1 cellular context compared by ENCODE assay signal in the genomic region with DNA sequence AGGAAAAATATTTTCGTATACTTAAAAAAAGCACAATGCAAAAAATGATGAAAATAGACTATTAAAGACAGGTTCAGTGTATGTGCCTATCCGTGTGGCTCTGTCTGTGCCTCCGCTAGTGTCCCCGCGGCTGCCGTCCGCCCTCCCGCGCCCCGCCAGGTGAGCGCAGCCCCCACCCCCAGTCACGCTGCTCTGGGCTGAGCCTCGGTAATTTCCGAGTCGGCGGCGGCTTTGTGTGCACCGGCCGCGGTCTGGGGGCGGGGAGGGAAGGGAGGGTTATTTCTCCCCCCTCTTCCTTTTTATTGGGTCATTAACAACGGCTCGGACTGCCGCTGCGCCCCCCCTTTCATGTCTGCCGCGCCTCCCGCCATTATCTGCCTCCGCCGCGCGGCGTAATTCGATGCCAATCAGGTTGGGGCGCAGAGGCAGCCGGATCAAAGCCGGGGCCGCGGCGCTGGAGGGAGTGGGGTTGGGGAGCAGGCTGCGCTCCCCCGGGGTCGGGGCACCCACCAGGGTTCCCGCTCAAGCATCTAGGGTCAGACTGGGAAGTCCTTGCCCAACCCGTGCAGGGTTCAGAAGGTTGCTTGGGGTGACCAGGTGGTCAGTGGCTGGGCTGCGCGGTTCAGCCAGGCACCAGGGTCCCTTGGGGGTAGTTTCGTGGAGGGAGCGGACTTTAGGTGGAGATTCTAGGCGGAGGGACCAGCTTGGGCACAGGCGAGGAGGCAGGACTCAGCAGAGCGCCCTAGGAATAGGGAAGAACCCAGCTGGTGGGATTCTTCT.
TF ChIP-seq lines count a peak whose summit lies in the region.

No MANE protein-coding gene starts in this region.

TF ChIP-seq in HepG2, 621 proteins besides CTCF, POLR2A, EP300 and RAD21 (continued from another document and continues in another):
- no peak for TF ChIP-seq ZNF337 (CRISPR knock-in tag; IDR thresholded peaks at IDR 0.05; ENCODE audit: borderline replicate concordance, low read depth)
- TF ChIP-seq, protein P1, sequence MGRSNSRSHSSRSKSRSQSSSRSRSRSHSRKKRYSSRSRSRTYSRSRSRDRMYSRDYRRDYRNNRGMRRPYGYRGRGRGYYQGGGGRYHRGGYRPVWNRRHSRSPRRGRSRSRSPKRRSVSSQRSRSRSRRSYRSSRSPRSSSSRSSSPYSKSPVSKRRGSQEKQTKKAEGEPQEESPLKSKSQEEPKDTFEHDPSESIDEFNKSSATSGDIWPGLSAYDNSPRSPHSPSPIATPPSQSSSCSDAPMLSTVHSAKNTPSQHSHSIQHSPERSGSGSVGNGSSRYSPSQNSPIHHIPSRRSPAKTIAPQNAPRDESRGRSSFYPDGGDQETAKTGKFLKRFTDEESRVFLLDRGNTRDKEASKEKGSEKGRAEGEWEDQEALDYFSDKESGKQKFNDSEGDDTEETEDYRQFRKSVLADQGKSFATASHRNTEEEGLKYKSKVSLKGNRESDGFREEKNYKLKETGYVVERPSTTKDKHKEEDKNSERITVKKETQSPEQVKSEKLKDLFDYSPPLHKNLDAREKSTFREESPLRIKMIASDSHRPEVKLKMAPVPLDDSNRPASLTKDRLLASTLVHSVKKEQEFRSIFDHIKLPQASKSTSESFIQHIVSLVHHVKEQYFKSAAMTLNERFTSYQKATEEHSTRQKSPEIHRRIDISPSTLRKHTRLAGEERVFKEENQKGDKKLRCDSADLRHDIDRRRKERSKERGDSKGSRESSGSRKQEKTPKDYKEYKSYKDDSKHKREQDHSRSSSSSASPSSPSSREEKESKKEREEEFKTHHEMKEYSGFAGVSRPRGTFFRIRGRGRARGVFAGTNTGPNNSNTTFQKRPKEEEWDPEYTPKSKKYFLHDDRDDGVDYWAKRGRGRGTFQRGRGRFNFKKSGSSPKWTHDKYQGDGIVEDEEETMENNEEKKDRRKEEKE (IDR thresholded peaks at IDR 0.05), result no peak
- TF ChIP-seq RXRA (CRISPR knock-in tag; IDR thresholded peaks at IDR 0.05), result peak; percentile 65; the same call in 1 of the 2 replicates
- no peak for TF ChIP-seq ZSCAN29 (CRISPR knock-in tag; conservative IDR thresholded peaks at IDR 0.05)
- TF ChIP-seq ZNF891 (CRISPR knock-in tag; IDR thresholded peaks at IDR 0.05), result 0 out of 2 replicates have a peak, but pooled peaks have one; percentile 64
- no peak for TF ChIP-seq JUN (CRISPR knock-in tag; IDR thresholded peaks at IDR 0.05)
- TF ChIP-seq FLYWCH1 (CRISPR knock-in tag; IDR thresholded peaks at IDR 0.05), result no peak
- TF ChIP-seq, protein P2, sequence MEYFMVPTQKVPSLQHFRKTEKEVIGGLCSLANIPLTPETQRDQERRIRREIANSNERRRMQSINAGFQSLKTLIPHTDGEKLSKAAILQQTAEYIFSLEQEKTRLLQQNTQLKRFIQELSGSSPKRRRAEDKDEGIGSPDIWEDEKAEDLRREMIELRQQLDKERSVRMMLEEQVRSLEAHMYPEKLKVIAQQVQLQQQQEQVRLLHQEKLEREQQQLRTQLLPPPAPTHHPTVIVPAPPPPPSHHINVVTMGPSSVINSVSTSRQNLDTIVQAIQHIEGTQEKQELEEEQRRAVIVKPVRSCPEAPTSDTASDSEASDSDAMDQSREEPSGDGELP (IDR thresholded peaks at IDR 0.05; ENCODE audit: borderline replicate concordance, low read depth), result peak; percentile 18; the same call in 1 of the 2 replicates
- TF ChIP-seq, protein P3, sequence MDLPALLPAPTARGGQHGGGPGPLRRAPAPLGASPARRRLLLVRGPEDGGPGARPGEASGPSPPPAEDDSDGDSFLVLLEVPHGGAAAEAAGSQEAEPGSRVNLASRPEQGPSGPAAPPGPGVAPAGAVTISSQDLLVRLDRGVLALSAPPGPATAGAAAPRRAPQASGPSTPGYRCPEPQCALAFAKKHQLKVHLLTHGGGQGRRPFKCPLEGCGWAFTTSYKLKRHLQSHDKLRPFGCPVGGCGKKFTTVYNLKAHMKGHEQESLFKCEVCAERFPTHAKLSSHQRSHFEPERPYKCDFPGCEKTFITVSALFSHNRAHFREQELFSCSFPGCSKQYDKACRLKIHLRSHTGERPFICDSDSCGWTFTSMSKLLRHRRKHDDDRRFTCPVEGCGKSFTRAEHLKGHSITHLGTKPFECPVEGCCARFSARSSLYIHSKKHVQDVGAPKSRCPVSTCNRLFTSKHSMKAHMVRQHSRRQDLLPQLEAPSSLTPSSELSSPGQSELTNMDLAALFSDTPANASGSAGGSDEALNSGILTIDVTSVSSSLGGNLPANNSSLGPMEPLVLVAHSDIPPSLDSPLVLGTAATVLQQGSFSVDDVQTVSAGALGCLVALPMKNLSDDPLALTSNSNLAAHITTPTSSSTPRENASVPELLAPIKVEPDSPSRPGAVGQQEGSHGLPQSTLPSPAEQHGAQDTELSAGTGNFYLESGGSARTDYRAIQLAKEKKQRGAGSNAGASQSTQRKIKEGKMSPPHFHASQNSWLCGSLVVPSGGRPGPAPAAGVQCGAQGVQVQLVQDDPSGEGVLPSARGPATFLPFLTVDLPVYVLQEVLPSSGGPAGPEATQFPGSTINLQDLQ (CRISPR knock-in tag; IDR thresholded peaks at IDR 0.05), result no peak
- TF ChIP-seq, protein P4, sequence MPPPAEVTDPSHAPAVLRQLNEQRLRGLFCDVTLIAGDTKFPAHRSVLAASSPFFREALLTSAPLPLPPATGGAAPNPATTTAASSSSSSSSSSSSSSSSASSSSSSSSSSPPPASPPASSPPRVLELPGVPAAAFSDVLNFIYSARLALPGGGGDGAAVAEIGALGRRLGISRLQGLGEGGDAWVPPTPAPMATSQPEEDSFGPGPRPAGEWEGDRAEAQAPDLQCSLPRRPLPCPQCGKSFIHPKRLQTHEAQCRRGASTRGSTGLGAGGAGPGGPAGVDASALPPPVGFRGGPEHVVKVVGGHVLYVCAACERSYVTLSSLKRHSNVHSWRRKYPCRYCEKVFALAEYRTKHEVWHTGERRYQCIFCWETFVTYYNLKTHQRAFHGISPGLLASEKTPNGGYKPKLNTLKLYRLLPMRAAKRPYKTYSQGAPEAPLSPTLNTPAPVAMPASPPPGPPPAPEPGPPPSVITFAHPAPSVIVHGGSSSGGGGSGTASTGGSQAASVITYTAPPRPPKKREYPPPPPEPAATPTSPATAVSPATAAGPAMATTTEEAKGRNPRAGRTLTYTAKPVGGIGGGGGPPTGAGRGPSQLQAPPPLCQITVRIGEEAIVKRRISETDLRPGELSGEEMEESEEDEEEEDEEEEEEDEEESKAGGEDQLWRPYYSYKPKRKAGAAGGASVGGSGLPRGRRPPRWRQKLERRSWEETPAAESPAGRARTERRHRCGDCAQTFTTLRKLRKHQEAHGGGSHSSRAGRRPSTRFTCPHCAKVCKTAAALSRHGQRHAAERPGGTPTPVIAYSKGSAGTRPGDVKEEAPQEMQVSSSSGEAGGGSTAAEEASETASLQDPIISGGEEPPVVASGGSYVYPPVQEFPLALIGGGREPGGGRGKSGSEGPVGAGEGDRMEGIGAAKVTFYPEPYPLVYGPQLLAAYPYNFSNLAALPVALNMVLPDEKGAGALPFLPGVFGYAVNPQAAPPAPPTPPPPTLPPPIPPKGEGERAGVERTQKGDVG (CRISPR knock-in tag; IDR thresholded peaks at IDR 0.05; ENCODE audit: borderline replicate concordance), result no peak
- TF ChIP-seq, protein P5, sequence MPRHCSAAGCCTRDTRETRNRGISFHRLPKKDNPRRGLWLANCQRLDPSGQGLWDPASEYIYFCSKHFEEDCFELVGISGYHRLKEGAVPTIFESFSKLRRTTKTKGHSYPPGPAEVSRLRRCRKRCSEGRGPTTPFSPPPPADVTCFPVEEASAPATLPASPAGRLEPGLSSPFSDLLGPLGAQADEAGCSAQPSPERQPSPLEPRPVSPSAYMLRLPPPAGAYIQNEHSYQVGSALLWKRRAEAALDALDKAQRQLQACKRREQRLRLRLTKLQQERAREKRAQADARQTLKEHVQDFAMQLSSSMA (CRISPR knock-in tag; IDR thresholded peaks at IDR 0.05), result 0 out of 2 replicates have a peak, but pooled peaks have one; percentile 51
- no peak for TF ChIP-seq RFX1 (IDR thresholded peaks at IDR 0.05)
- TF ChIP-seq, protein P6, sequence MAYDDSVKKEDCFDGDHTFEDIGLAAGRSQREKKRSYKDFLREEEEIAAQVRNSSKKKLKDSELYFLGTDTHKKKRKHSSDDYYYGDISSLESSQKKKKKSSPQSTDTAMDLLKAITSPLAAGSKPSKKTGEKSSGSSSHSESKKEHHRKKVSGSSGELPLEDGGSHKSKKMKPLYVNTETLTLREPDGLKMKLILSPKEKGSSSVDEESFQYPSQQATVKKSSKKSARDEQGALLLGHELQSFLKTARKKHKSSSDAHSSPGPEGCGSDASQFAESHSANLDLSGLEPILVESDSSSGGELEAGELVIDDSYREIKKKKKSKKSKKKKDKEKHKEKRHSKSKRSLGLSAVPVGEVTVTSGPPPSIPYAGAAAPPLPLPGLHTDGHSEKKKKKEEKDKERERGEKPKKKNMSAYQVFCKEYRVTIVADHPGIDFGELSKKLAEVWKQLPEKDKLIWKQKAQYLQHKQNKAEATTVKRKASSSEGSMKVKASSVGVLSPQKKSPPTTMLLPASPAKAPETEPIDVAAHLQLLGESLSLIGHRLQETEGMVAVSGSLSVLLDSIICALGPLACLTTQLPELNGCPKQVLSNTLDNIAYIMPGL (CRISPR knock-in tag; IDR thresholded peaks at IDR 0.05; ENCODE audit: borderline replicate concordance in 1 of 2, low read depth in 1 of 2), result no peak
- TF ChIP-seq ZNF235 (CRISPR knock-in tag; IDR thresholded peaks at IDR 0.05; ENCODE audit: borderline replicate concordance), result 0 out of 2 replicates have a peak, but pooled peaks have one; percentile 44
- no peak for TF ChIP-seq NFE2L1 (CRISPR knock-in tag; IDR thresholded peaks at IDR 0.05; ENCODE audit: borderline replicate concordance)
- TF ChIP-seq ZNF17 (CRISPR knock-in tag; IDR thresholded peaks at IDR 0.05), result no peak
- TF ChIP-seq, protein P7, sequence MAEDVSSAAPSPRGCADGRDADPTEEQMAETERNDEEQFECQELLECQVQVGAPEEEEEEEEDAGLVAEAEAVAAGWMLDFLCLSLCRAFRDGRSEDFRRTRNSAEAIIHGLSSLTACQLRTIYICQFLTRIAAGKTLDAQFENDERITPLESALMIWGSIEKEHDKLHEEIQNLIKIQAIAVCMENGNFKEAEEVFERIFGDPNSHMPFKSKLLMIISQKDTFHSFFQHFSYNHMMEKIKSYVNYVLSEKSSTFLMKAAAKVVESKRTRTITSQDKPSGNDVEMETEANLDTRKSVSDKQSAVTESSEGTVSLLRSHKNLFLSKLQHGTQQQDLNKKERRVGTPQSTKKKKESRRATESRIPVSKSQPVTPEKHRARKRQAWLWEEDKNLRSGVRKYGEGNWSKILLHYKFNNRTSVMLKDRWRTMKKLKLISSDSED (CRISPR knock-in tag; IDR thresholded peaks at IDR 0.05), result no peak
- TF ChIP-seq, protein P8, sequence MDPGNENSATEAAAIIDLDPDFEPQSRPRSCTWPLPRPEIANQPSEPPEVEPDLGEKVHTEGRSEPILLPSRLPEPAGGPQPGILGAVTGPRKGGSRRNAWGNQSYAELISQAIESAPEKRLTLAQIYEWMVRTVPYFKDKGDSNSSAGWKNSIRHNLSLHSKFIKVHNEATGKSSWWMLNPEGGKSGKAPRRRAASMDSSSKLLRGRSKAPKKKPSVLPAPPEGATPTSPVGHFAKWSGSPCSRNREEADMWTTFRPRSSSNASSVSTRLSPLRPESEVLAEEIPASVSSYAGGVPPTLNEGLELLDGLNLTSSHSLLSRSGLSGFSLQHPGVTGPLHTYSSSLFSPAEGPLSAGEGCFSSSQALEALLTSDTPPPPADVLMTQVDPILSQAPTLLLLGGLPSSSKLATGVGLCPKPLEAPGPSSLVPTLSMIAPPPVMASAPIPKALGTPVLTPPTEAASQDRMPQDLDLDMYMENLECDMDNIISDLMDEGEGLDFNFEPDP (CRISPR knock-in tag; conservative IDR thresholded peaks at IDR 0.05), result no peak
- TF ChIP-seq, protein P9, sequence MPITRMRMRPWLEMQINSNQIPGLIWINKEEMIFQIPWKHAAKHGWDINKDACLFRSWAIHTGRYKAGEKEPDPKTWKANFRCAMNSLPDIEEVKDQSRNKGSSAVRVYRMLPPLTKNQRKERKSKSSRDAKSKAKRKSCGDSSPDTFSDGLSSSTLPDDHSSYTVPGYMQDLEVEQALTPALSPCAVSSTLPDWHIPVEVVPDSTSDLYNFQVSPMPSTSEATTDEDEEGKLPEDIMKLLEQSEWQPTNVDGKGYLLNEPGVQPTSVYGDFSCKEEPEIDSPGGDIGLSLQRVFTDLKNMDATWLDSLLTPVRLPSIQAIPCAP (CRISPR knock-in tag; IDR thresholded peaks at IDR 0.05; ENCODE audit: low read depth), result no peak
- no peak for TF ChIP-seq SRSF4 (IDR thresholded peaks at IDR 0.05; ENCODE audit: low read depth, low read length, poor library complexity, severe bottlenecking)
- TF ChIP-seq ZFP36 (IDR thresholded peaks at IDR 0.05; ENCODE audit: borderline replicate concordance, low read depth, low read length, partially characterized antibody), result no peak
- no peak for TF ChIP-seq ZNF672 (CRISPR knock-in tag; IDR thresholded peaks at IDR 0.05)
- no peak for TF ChIP-seq MEIS2 (CRISPR knock-in tag; IDR thresholded peaks at IDR 0.05)
- no peak for TF ChIP-seq HDAC1 (CRISPR knock-in tag; IDR thresholded peaks at IDR 0.05)
- peak; percentile 15; the same call in 1 of the 2 replicates for TF ChIP-seq HNF4A (CRISPR knock-in tag; IDR thresholded peaks at IDR 0.05)
- no peak for TF ChIP-seq ZNF484 (CRISPR knock-in tag; IDR thresholded peaks at IDR 0.05; ENCODE audit: borderline replicate concordance, low read depth)
- no peak for TF ChIP-seq ONECUT2 (CRISPR knock-in tag; IDR thresholded peaks at IDR 0.05)
- TF ChIP-seq, protein P10, sequence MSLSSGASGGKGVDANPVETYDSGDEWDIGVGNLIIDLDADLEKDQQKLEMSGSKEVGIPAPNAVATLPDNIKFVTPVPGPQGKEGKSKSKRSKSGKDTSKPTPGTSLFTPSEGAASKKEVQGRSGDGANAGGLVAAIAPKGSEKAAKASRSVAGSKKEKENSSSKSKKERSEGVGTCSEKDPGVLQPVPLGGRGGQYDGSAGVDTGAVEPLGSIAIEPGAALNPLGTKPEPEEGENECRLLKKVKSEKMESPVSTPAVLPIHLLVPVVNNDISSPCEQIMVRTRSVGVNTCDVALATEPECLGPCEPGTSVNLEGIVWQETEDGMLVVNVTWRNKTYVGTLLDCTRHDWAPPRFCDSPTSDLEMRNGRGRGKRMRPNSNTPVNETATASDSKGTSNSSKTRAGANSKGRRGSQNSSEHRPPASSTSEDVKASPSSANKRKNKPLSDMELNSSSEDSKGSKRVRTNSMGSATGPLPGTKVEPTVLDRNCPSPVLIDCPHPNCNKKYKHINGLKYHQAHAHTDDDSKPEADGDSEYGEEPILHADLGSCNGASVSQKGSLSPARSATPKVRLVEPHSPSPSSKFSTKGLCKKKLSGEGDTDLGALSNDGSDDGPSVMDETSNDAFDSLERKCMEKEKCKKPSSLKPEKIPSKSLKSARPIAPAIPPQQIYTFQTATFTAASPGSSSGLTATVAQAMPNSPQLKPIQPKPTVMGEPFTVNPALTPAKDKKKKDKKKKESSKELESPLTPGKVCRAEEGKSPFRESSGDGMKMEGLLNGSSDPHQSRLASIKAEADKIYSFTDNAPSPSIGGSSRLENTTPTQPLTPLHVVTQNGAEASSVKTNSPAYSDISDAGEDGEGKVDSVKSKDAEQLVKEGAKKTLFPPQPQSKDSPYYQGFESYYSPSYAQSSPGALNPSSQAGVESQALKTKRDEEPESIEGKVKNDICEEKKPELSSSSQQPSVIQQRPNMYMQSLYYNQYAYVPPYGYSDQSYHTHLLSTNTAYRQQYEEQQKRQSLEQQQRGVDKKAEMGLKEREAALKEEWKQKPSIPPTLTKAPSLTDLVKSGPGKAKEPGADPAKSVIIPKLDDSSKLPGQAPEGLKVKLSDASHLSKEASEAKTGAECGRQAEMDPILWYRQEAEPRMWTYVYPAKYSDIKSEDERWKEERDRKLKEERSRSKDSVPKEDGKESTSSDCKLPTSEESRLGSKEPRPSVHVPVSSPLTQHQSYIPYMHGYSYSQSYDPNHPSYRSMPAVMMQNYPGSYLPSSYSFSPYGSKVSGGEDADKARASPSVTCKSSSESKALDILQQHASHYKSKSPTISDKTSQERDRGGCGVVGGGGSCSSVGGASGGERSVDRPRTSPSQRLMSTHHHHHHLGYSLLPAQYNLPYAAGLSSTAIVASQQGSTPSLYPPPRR (CRISPR knock-in tag; IDR thresholded peaks at IDR 0.05; ENCODE audit: borderline replicate concordance), result 0 out of 2 replicates have a peak, but pooled peaks have one; percentile 43
- no peak; the same call in 1 of the 2 replicates for TF ChIP-seq ZNF292 (CRISPR knock-in tag; IDR thresholded peaks at IDR 0.05; ENCODE audit: borderline replicate concordance, low read depth)
- TF ChIP-seq EHMT2 (IDR thresholded peaks at IDR 0.05; ENCODE audit: borderline replicate concordance, low read depth, low read length), result no peak
